1 cellular context compared by ENCODE assay signal in genomic region chr1:233172201-233172600, GRCh38.
TF ChIP-seq lines count a peak whose summit lies in the region.

No MANE protein-coding gene starts in this region.

TF ChIP-seq in WTC11, 78 proteins besides CTCF, POLR2A, EP300 and RAD21 (continued from another document):
- TF ChIP-seq CDX4 (CRISPR knock-in tag; IDR thresholded peaks at IDR 0.05; ENCODE audit: borderline replicate concordance) (no peak), ATF1 (CRISPR knock-in tag; IDR thresholded peaks at IDR 0.05) (no peak), USF2 (CRISPR knock-in tag; IDR thresholded peaks at IDR 0.05) (no peak), ZNF219 (CRISPR knock-in tag; IDR thresholded peaks at IDR 0.05; ENCODE audit: borderline replicate concordance) (no peak), ERG (CRISPR knock-in tag; IDR thresholded peaks at IDR 0.05) (no peak), GTF2I (CRISPR knock-in tag; conservative IDR thresholded peaks at IDR 0.05) (no peak)
